ENCODE assay signal across 8 cellular contexts in genomic region chr17:40099627-40100418, GRCh38. TPM values are rescaled to one million over a fixed set of nuclear protein-coding genes. Genes with fewer than 3 reads are reported as not detected.
DNase-seq lines count a peak whose midpoint lies in the region; ATAC-seq and TF ChIP-seq lines count a peak whose summit lies in the region.

No MANE protein-coding gene starts in this region.

- H3K27ac ChIP-seq in C4-2B (peak overlapping the region; percentile 75), mammary epithelial cell (ENCODE audit: insufficient read depth, low read depth, low read length) (peak overlapping the region; percentile 89), lower lobe of right lung (peak overlapping the region; percentile 95), vagina (peak overlapping the region; percentile 98)

- H3K4me1 ChIP-seq in mammary epithelial cell (ENCODE audit: insufficient read depth, low read length) = peaks cover 35% of the 10 kb centered on the region
- H3K4me1 ChIP-seq in lower lobe of right lung = peaks cover 80% of the 10 kb centered on the region
- H3K4me1 ChIP-seq in vagina = peaks cover 79% of the 10 kb centered on the region

- CTCF ChIA-PET in mammary epithelial cell (lab: Charles Lee; ENCODE audit: low non-redundant PET) = interaction anchor here (0.9 kb wide), 1 partner anchor 14 kb away, joined by 12 read pairs; no protein-coding TSS in a partner anchor

- WGBS in mammary epithelial cell (ENCODE audit: low coverage, missing lambda C conversion rate) = 2% methylated on average over 20 of the region's 31 CpGs

- dilution Hi-C loops in mammary epithelial cell (cut with HindIII; ENCODE audit: low sequenced_read_pairs) = loop anchor here (5.0 kb wide), 2 partner anchors 68 to 92 kb away; no protein-coding TSS in a partner anchor

- BruUV-seq in mammary epithelial cell (replicated peaks; lab: Mats Ljungman, UMichigan) = TSS peak; percentile 81

- peak overlapping the region; percentile 96 for H3K9ac ChIP-seq in mammary epithelial cell (ENCODE audit: insufficient read depth, low read length)

- no peaks in the 10 kb centered on the region for H3K27me3 ChIP-seq in mammary epithelial cell (ENCODE audit: insufficient read depth, low read length)
- no peaks in the 10 kb centered on the region for H3K27me3 ChIP-seq in lower lobe of right lung (ENCODE audit: low read depth)
- H3K27me3 ChIP-seq in vagina = no peaks in the 10 kb centered on the region

- H3K9me3 ChIP-seq in mammary epithelial cell (replicated peaks; ENCODE audit: insufficient read depth, low read length) (no peaks in the 10 kb centered on the region), lower lobe of right lung (no peaks in the 10 kb centered on the region), vagina (no peaks in the 10 kb centered on the region)

- no peak for TF ChIP-seq POLR2A in vagina (IDR thresholded peaks at IDR 0.05)

- intact Hi-C loops in mammary epithelial cell (cut with micrococcal nuclease) (loop anchor here (1.0 to 5.0 kb wide), 3 partner anchors 8 to 38 kb away; partner anchors contain the start of gene THRA), lower lobe of right lung (cut with DNase I) (no loop called here), vagina (cut with DNase I) (no loop called here)

- TF ChIP-seq CTCF in C4-2B (conservative IDR thresholded peaks at IDR 0.05) = no peak
- TF ChIP-seq CTCF in mammary epithelial cell (conservative IDR thresholded peaks at IDR 0.05 in 1 of 2, IDR thresholded peaks at IDR 0.05 in 1 of 2; ENCODE audit: extremely low read depth in 1 of 2, insufficient read depth in 1 of 2, low read depth in 1 of 2, low read length in 2 of 2) = no peak
- no peak for TF ChIP-seq CTCF in lower lobe of right lung (IDR thresholded peaks at IDR 0.05)
- TF ChIP-seq CTCF in vagina (IDR thresholded peaks at IDR 0.05) = peak in 1 of 3 experiments; percentile 3

- peak overlapping the region; percentile 75 to 99 (median 87) for H3K4me3 ChIP-seq in mammary epithelial cell (replicated peaks in 1 of 3; ENCODE audit: insufficient read depth in 1 of 3, low read depth in 2 of 3, low read length in 3 of 3)
- peak overlapping the region; percentile 83 for H3K4me3 ChIP-seq in lower lobe of right lung
- peak overlapping the region; percentile 80 for H3K4me3 ChIP-seq in vagina

- in situ Hi-C loops in mammary epithelial cell (cut with MboI; ENCODE audit: low sequenced_read_pairs in 2 of 2) = no loop called here

- H3K36me3 ChIP-seq in mammary epithelial cell (ENCODE audit: insufficient read depth, low read length) (peaks cover 7% of the 10 kb centered on the region), lower lobe of right lung (peaks cover 30% of the 10 kb centered on the region), vagina (peaks cover 0 to 25% of the 10 kb centered on the region in 2 donors)

- peaks cover 36% of the 10 kb centered on the region for H3K79me2 ChIP-seq in mammary epithelial cell (ENCODE audit: insufficient read depth, low read length)

- peak overlapping the region; percentile 86 for H3K4me2 ChIP-seq in mammary epithelial cell (ENCODE audit: insufficient read depth, low read depth, low read length)

- H2AFZ ChIP-seq in mammary epithelial cell (ENCODE audit: low read depth, low read length) = peak overlapping the region; percentile 51

- ATAC-seq in lower lobe of right lung (peak; percentile 0 to 1), GM21515 (IDR thresholded peaks at IDR 0.05; ENCODE audit: unreplicated experiment) (no peak)

- DNase-seq in Kasumi-1 (lab: John Stamatoyannopoulos, UW) (peak; percentile 46 to 48), mammary epithelial cell (peak; percentile 30), lower lobe of right lung (no peak), vagina (ENCODE audit: extremely low spot score in 2 of 2) (peak in 1 of 2 donors; percentile 95), LoVo (ENCODE audit: low spot score) (no peak), islet precursor cell (no peak)

- no peaks in the 10 kb centered on the region for H4K20me1 ChIP-seq in mammary epithelial cell (ENCODE audit: insufficient read depth, low read length)

RNA-seq across cellular contexts. Expression of gene NR1D1, which starts 0.6 kb away (rescaled TPM):
- total RNA-seq in mammary epithelial cell (10 to 100 TPM in 1 of 2 donors, 1 to 10 TPM in 1; 2.0 to 25.9 TPM), lower lobe of right lung (20.1 TPM), vagina (15.0 TPM)
- polyA plus RNA-seq in mammary epithelial cell = 7.9 TPM
- 41.0 TPM for polyA minus RNA-seq in mammary epithelial cell

RNA-seq across cellular contexts. Expression of gene MSL1, which starts 21.9 kb away (rescaled TPM):
- total RNA-seq in mammary epithelial cell = 10 to 100 TPM; 36.8 to 72.1 TPM
- 41.3 TPM for polyA plus RNA-seq in mammary epithelial cell
- polyA minus RNA-seq in mammary epithelial cell = 53.9 TPM
- 97.7 TPM for total RNA-seq in lower lobe of right lung
- total RNA-seq in vagina = 62.4 TPM

RNA-seq across cellular contexts. Expression of gene THRA, which starts 37.1 kb away (rescaled TPM):
- 10 to 100 TPM; 10.8 to 11.7 TPM for total RNA-seq in mammary epithelial cell
- polyA plus RNA-seq in mammary epithelial cell = 10.0 TPM
- 33.1 TPM for polyA minus RNA-seq in mammary epithelial cell
- total RNA-seq in lower lobe of right lung = 50.1 TPM
- 40.3 TPM for total RNA-seq in vagina

RNA-seq across cellular contexts. Expression of gene CASC3, which starts 40.5 kb away (rescaled TPM):
- total RNA-seq in mammary epithelial cell = 10 to 100 TPM; 28.7 to 61.9 TPM
- 25.7 TPM for polyA plus RNA-seq in mammary epithelial cell
- polyA minus RNA-seq in mammary epithelial cell = 74.9 TPM
- 101 TPM for total RNA-seq in lower lobe of right lung
- 40.0 TPM for total RNA-seq in vagina

RNA-seq across cellular contexts. Expression of gene MED24, which starts 45.6 kb away (rescaled TPM):
- 10 to 100 TPM; 59.3 to 85.6 TPM for total RNA-seq in mammary epithelial cell
- polyA plus RNA-seq in mammary epithelial cell = 91.2 TPM
- polyA minus RNA-seq in mammary epithelial cell = 116 TPM
- 59.6 TPM for total RNA-seq in lower lobe of right lung
- 106 TPM for total RNA-seq in vagina

Comparison
In these comparisons a context has a peak if more than half of its experiments do, and no peak if none do; other contexts are left out.
1. DNase-seq: peak in Kasumi-1 (2 of 2) and mammary epithelial cell (single experiment); none in lower lobe of right lung (single experiment), LoVo (single experiment) and islet precursor cell (single experiment).
2. Peak in every context shown above with its lines, with median percentiles within 50 percentile points of each other: H3K27ac ChIP-seq and H3K4me3 ChIP-seq.